ENCODE assay signal across 8 cellular contexts in genomic region chr4:80197132-80197573, GRCh38. TPM values are rescaled to one million over a fixed set of nuclear protein-coding genes. Genes with fewer than 3 reads are reported as not detected.
DNase-seq lines count a peak whose midpoint lies in the region; ATAC-seq, FAIRE-seq and TF ChIP-seq lines count a peak whose summit lies in the region.

Gene PRDM8 (plus strand): TSS chr4:80197503. CDS start chr4:80200081, 2,578 bp downstream.

- H4K91ac ChIP-seq in trophoblast cell (ENCODE audit: low read depth, low read length) = no peak within 1 kb of the TSS

- H2AFZ ChIP-seq in trophoblast cell (ENCODE audit: insufficient read depth, low read length, poor library complexity) = peak within 1 kb of the TSS; percentile 9

- no peak for FAIRE-seq in GM19239 (lab: Jason Lieb, UNC)

- no peaks in the 10 kb centered on the region for H3K36me3 ChIP-seq in trophoblast cell (ENCODE audit: control insufficient read depth in 1 of 2, insufficient read depth in 2 of 2, low read length in 2 of 2)

- no peak within 1 kb of the TSS for H2BK120ac ChIP-seq in trophoblast cell (ENCODE audit: insufficient read depth, low read length, poor library complexity)

- no peak for DNase-seq in AG09309 (ENCODE audit: low read depth)
- no peak for DNase-seq in HL-60 (ENCODE audit: low read depth in 1 of 2, low spot score in 1 of 2)
- DNase-seq in activated CD4-positive, alpha-beta T cell treated with anti-CD3 and anti-CD28 coated beads for 4 hours = peak; percentile 35 to 58
- DNase-seq in fibroblast of gingiva (ENCODE audit: low read depth) = peak; percentile 37
- DNase-seq in trophoblast cell = no peak
- DNase-seq in GM13976 (ENCODE audit: low spot score) = no peak
- DNase-seq in GM19239 (ENCODE audit: insufficient read length, low spot score) = no peak

- no peak within 1 kb of the TSS for H4K8ac ChIP-seq in trophoblast cell (ENCODE audit: low read depth, low read length)

- no peak within 1 kb of the TSS for H2BK12ac ChIP-seq in trophoblast cell (ENCODE audit: low read length)

- no peak within 1 kb of the TSS for H3K18ac ChIP-seq in trophoblast cell (ENCODE audit: low read length)

- TF ChIP-seq CTCF in AG09309 (IDR thresholded peaks at IDR 0.05; ENCODE audit: control insufficient read depth, insufficient read depth, low read depth, low read length, missing control alignments) (no peak), HL-60 (IDR thresholded peaks at IDR 0.05; ENCODE audit: insufficient read depth, low read length) (no peak), GM13976 (IDR thresholded peaks at IDR 0.05; ENCODE audit: borderline replicate concordance, control extremely low read depth, extremely low read depth, insufficient read depth, missing control alignments) (no peak)

- ATAC-seq in GM21528 (IDR thresholded peaks at IDR 0.05; ENCODE audit: low FRiP score, unreplicated experiment) = no peak

- no peak within 1 kb of the TSS for H3K4ac ChIP-seq in trophoblast cell (ENCODE audit: low read depth, low read length)

- no peaks in the 10 kb centered on the region for H3K79me2 ChIP-seq in trophoblast cell (ENCODE audit: control insufficient read depth, insufficient read depth, low read length, poor library complexity)

- H2BK5ac ChIP-seq in trophoblast cell (ENCODE audit: low read depth, low read length, poor library complexity) = no peak within 1 kb of the TSS

- no peaks in the 10 kb centered on the region for H3K79me1 ChIP-seq in trophoblast cell (ENCODE audit: low read length)

- peak within 1 kb of the TSS; percentile 67 for H3K4me2 ChIP-seq in trophoblast cell (ENCODE audit: low read length)

- in situ Hi-C loops in GM13976 (cut with MboI; ENCODE audit: low sequenced_read_pairs, unreplicated experiment) = loop anchor here (25.0 kb wide), 1 partner anchor 285 kb away; no protein-coding TSS in a partner anchor

- no peak within 1 kb of the TSS for H2AK5ac ChIP-seq in trophoblast cell (ENCODE audit: low read length)

- H4K12ac ChIP-seq in trophoblast cell (ENCODE audit: low read depth, low read length) = no peak within 1 kb of the TSS

- H3K27me3 ChIP-seq in HL-60 (ENCODE audit: insufficient read depth, poor library complexity, severe bottlenecking) (peaks cover 25% of the 10 kb centered on the region), trophoblast cell (ENCODE audit: insufficient read depth, low read length) (peaks cover 64% of the 10 kb centered on the region)

- H3K27ac ChIP-seq in HL-60 (replicated peaks) (no peak within 1 kb of the TSS), trophoblast cell (ENCODE audit: low read depth, low read length) (no peak within 1 kb of the TSS)

- 100% methylated on average over 2 of the region's 28 CpGs for WGBS in trophoblast cell (ENCODE audit: extremely low coverage, insufficient coverage, insufficient read length)

- no peak within 1 kb of the TSS for H3K23ac ChIP-seq in trophoblast cell (ENCODE audit: low read length)

- peaks cover 8 to 11% of the 10 kb centered on the region in 2 experiments for H3K4me1 ChIP-seq in trophoblast cell (ENCODE audit: control insufficient read depth in 1 of 2, insufficient read depth in 2 of 2, low read length in 2 of 2)

- H3K4me3 ChIP-seq in AG09309 (ENCODE audit: control insufficient read depth, low read depth, low read length) (peak within 1 kb of the TSS; percentile 53), HL-60 (replicated peaks; ENCODE audit: insufficient read depth, low read length) (peak within 1 kb of the TSS; percentile 36), trophoblast cell (ENCODE audit: low read depth, low read length) (peak within 1 kb of the TSS; percentile 49)

- no peak within 1 kb of the TSS for H3K14ac ChIP-seq in trophoblast cell (ENCODE audit: low read length)

- H3K9ac ChIP-seq in trophoblast cell (ENCODE audit: low read length) = no peak within 1 kb of the TSS

- H3K9me3 ChIP-seq in trophoblast cell (ENCODE audit: insufficient read depth, low read depth, low read length) = peaks cover 5% of the 10 kb centered on the region

RNA-seq across cellular contexts. Expression of gene PRDM8, which starts in this region (rescaled TPM):
- 0.03 and 0.10 TPM in 2 replicates for polyA plus RNA-seq in trophoblast cell (2013)

Comparison
In these comparisons a context has a peak if more than half of its experiments do, and no peak if none do; other contexts are left out.
1. DNase-seq: peak in activated CD4-positive, alpha-beta T cell treated with anti-CD3 and anti-CD28 coated beads for 4 hours (2 of 2) and fibroblast of gingiva (single experiment); none in AG09309 (single experiment), HL-60 (0 of 2), trophoblast cell (0 of 2), GM13976 (single experiment) and GM19239 (single experiment).
2. Peak in every context shown above with its lines, with median percentiles within 50 percentile points of each other: H3K4me3 ChIP-seq.